In the genomic region with DNA sequence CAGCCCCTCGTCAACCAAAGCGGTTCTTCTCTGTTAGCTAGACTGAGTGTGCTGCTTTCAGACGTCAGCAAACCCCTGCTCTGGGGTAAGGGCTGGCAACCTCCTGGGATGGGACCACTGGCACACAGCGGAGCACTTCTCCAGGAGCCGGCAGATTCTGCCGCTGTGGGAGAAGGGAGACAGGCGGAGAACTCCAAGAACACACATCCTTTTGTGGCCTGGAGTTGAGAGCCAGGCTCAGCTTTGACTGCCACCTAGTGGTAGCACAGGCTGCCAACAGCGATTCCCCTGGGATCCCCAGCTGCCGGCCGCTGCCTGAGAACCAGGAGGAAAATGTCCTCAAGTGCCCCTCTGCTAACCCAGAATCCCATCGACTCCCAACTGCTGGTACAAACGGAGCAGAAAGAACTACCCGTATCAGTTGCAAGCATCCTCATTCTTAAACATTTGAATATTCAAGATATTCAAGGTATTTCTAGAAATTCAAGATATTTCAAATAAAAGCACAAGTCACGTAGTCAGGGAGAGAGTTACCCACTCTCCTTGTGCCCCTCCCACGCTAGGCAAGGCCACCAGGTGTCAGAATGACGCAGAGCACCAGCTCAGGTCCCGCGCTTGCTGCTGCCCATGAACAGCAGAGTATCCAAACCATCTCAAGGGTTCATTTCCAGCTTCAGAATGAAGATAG, we compare ENCODE assay signal across 1 cellular context.
TF ChIP-seq lines count a peak whose summit lies in the region.

No MANE protein-coding gene starts in this region.

TF ChIP-seq in HepG2, 621 proteins besides CTCF, POLR2A, EP300 and RAD21 (continued from another document):
- TF ChIP-seq ARID5B (CRISPR knock-in tag; IDR thresholded peaks at IDR 0.05) (peak; percentile 33), ZNF326 (CRISPR knock-in tag; IDR thresholded peaks at IDR 0.05; ENCODE audit: borderline replicate concordance) (no peak), ZNF501 (CRISPR knock-in tag; IDR thresholded peaks at IDR 0.05) (peak; percentile 73), SPEN (CRISPR knock-in tag; IDR thresholded peaks at IDR 0.05; ENCODE audit: low read depth) (no peak), MIER3 (CRISPR knock-in tag; IDR thresholded peaks at IDR 0.05; ENCODE audit: borderline replicate concordance) (no peak), ZNF44 (CRISPR knock-in tag; IDR thresholded peaks at IDR 0.05) (no peak), CEBPB (IDR thresholded peaks at IDR 0.05; ENCODE audit: borderline replicate concordance, low read depth, low read length) (no peak), THAP11 (CRISPR knock-in tag; IDR thresholded peaks at IDR 0.05) (0 out of 2 replicates have a peak, but pooled peaks have one; percentile 27), ZNF329 (CRISPR knock-in tag; IDR thresholded peaks at IDR 0.05; ENCODE audit: low read depth) (no peak), ZNF7 (CRISPR knock-in tag; IDR thresholded peaks at IDR 0.05) (no peak), ZBTB44 (CRISPR knock-in tag; IDR thresholded peaks at IDR 0.05) (no peak), ZNF350 (CRISPR knock-in tag; IDR thresholded peaks at IDR 0.05; ENCODE audit: borderline replicate concordance, low read depth) (no peak), ZBTB8A (CRISPR knock-in tag; IDR thresholded peaks at IDR 0.05; ENCODE audit: borderline replicate concordance, low read depth) (no peak), SMARCE1 (IDR thresholded peaks at IDR 0.05; ENCODE audit: borderline replicate concordance) (no peak), GLI4 (CRISPR knock-in tag; IDR thresholded peaks at IDR 0.05; ENCODE audit: borderline replicate concordance) (no peak), NFKB2 (CRISPR knock-in tag; IDR thresholded peaks at IDR 0.05; ENCODE audit: borderline replicate concordance) (peak; percentile 40; the same call in 1 of the 2 replicates), ZNF260 (CRISPR knock-in tag; IDR thresholded peaks at IDR 0.05; ENCODE audit: borderline replicate concordance, low read depth) (no peak), HHEX (CRISPR knock-in tag; IDR thresholded peaks at IDR 0.05) (no peak), ZNF282 (IDR thresholded peaks at IDR 0.05; ENCODE audit: partially characterized antibody) (no peak), ZIK1 (CRISPR knock-in tag; IDR thresholded peaks at IDR 0.05; ENCODE audit: borderline replicate concordance, low read depth) (no peak), SP140L (CRISPR knock-in tag; IDR thresholded peaks at IDR 0.05; ENCODE audit: borderline replicate concordance) (no peak), NFE2L2 (IDR thresholded peaks at IDR 0.05; ENCODE audit: low read length) (no peak), ZSCAN12 (CRISPR knock-in tag; IDR thresholded peaks at IDR 0.05) (no peak), ZNF605 (CRISPR knock-in tag; IDR thresholded peaks at IDR 0.05) (no peak), CAMTA2 (CRISPR knock-in tag; IDR thresholded peaks at IDR 0.05; ENCODE audit: borderline replicate concordance) (no peak), ZNF660 (CRISPR knock-in tag; IDR thresholded peaks at IDR 0.05; ENCODE audit: borderline replicate concordance, low read depth) (no peak), MAFF (IDR thresholded peaks at IDR 0.05; ENCODE audit: low read depth, low read length) (no peak), MLLT10 (CRISPR knock-in tag; IDR thresholded peaks at IDR 0.05) (no peak), ZNF484 (CRISPR knock-in tag; IDR thresholded peaks at IDR 0.05; ENCODE audit: borderline replicate concordance, low read depth) (no peak), BHLHE40 (IDR thresholded peaks at IDR 0.05; ENCODE audit: low read length) (0 out of 2 replicates have a peak, but pooled peaks have one; percentile 25), ZNF510 (CRISPR knock-in tag; IDR thresholded peaks at IDR 0.05; ENCODE audit: low read depth) (no peak), SP2 (CRISPR knock-in tag; IDR thresholded peaks at IDR 0.05) (no peak), PCBP2 (optimal IDR thresholded peaks at IDR 0.05; ENCODE audit: low read depth, low read length, poor library complexity, severe bottlenecking) (no peak), ZNF274 (CRISPR knock-in tag; IDR thresholded peaks at IDR 0.05) (no peak), AGO2 (optimal IDR thresholded peaks at IDR 0.05; ENCODE audit: low read depth, low read length) (no peak), MXD4 (CRISPR knock-in tag; IDR thresholded peaks at IDR 0.05) (no peak), ZKSCAN5 (CRISPR knock-in tag; IDR thresholded peaks at IDR 0.05) (no peak), NFYB (CRISPR knock-in tag; IDR thresholded peaks at IDR 0.05) (no peak), CC2D1A (CRISPR knock-in tag; IDR thresholded peaks at IDR 0.05) (no peak), DMAP1 (CRISPR knock-in tag; IDR thresholded peaks at IDR 0.05) (no peak), TEF (CRISPR knock-in tag; IDR thresholded peaks at IDR 0.05) (no peak), STAT5B (CRISPR knock-in tag; IDR thresholded peaks at IDR 0.05) (no peak), ATAD3A (CRISPR knock-in tag; IDR thresholded peaks at IDR 0.05) (no peak), ZFP37 (CRISPR knock-in tag; IDR thresholded peaks at IDR 0.05; ENCODE audit: borderline replicate concordance) (peak; percentile 58; the same call in 1 of the 2 replicates), ZFYVE20 (CRISPR knock-in tag; IDR thresholded peaks at IDR 0.05; ENCODE audit: borderline replicate concordance, low read depth) (no peak), ZNF557 (CRISPR knock-in tag; IDR thresholded peaks at IDR 0.05) (no peak), EED (CRISPR knock-in tag; IDR thresholded peaks at IDR 0.05) (no peak), MYC (CRISPR knock-in tag; IDR thresholded peaks at IDR 0.05; ENCODE audit: borderline replicate concordance) (peak; percentile 32; the same call in 1 of the 2 replicates), ZNF558 (CRISPR knock-in tag; IDR thresholded peaks at IDR 0.05; ENCODE audit: borderline replicate concordance) (no peak), IRF2 (CRISPR knock-in tag; IDR thresholded peaks at IDR 0.05) (peak; percentile 61), FIP1L1 (IDR thresholded peaks at IDR 0.05; ENCODE audit: borderline replicate concordance, insufficient read depth, low read depth, low read length) (no peak), ZNF841 (CRISPR knock-in tag; IDR thresholded peaks at IDR 0.05; ENCODE audit: borderline replicate concordance) (no peak), ZNF75D (CRISPR knock-in tag; IDR thresholded peaks at IDR 0.05; ENCODE audit: borderline replicate concordance) (no peak), KDM1A (CRISPR knock-in tag; IDR thresholded peaks at IDR 0.05) (no peak), SRF (IDR thresholded peaks at IDR 0.05; ENCODE audit: low read depth, low read length) (no peak; the same call in 1 of the 2 replicates), ZNF468 (CRISPR knock-in tag; IDR thresholded peaks at IDR 0.05) (no peak)
- TF ChIP-seq, protein P1, sequence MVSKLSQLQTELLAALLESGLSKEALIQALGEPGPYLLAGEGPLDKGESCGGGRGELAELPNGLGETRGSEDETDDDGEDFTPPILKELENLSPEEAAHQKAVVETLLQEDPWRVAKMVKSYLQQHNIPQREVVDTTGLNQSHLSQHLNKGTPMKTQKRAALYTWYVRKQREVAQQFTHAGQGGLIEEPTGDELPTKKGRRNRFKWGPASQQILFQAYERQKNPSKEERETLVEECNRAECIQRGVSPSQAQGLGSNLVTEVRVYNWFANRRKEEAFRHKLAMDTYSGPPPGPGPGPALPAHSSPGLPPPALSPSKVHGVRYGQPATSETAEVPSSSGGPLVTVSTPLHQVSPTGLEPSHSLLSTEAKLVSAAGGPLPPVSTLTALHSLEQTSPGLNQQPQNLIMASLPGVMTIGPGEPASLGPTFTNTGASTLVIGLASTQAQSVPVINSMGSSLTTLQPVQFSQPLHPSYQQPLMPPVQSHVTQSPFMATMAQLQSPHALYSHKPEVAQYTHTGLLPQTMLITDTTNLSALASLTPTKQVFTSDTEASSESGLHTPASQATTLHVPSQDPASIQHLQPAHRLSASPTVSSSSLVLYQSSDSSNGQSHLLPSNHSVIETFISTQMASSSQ (IDR thresholded peaks at IDR 0.05; ENCODE audit: low read depth) = no peak
- TF ChIP-seq, protein P1 (CRISPR knock-in tag; IDR thresholded peaks at IDR 0.05; ENCODE audit: borderline replicate concordance) = no peak
- TF ChIP-seq, protein P2, sequence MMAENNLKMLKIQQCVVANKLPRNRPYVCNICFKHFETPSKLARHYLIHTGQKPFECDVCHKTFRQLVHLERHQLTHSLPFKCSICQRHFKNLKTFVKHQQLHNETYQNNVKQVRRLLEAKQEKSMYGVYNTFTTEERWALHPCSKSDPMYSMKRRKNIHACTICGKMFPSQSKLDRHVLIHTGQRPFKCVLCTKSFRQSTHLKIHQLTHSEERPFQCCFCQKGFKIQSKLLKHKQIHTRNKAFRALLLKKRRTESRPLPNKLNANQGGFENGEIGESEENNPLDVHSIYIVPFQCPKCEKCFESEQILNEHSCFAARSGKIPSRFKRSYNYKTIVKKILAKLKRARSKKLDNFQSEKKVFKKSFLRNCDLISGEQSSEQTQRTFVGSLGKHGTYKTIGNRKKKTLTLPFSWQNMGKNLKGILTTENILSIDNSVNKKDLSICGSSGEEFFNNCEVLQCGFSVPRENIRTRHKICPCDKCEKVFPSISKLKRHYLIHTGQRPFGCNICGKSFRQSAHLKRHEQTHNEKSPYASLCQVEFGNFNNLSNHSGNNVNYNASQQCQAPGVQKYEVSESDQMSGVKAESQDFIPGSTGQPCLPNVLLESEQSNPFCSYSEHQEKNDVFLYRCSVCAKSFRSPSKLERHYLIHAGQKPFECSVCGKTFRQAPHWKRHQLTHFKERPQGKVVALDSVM (CRISPR knock-in tag; IDR thresholded peaks at IDR 0.05) = no peak
TF ChIP-seq in HepG2: peak in this region for 87.
